Comparison of ENCODE assay signal across 9 cellular contexts in the genomic region with DNA sequence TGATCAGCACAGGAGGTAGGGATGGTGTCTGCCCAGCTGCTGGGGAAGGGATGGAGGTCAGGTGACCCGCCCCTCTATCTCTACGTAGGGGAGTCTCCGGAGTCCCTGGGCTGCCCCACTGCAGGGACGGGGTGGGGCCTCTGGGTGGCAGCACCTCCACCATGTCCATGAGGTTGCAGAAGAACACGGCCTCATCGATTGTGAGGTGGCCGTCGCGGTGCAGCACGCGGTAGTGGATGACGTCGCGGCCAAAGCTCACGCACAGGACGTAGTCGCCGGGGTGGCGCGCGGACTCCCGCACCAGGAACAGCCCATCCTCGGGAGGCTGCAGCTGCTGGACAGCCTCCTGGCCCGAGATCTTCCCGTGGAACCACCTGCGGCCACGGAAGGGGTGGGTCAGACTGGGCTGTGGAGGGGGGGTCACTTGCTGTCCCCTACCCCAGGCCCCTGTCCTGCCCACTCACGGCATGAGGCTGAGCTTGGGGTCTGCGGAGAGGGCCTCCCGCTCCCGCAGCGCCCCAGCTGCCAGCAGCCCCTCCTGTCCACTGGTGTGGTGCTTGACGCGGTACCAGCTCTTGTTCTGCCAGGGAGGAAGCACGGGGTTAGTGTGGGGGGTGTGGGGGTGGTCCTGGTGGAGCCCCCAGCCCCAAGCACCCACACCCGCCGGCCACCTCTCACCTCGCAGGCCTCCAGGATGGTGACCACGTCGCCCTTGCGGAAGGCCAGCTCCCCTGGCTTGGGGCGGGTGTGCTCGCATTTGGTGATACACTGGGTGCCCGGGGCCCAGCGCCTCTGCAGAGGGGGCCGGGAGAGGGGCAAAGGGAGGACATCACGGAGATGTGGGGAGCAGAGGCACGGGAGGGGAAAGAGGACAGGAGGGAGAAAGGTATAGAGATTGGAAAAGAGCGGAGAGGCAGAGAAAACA. TPM values are rescaled to one million over a fixed set of nuclear protein-coding genes. Genes with fewer than 3 reads are reported as not detected.
A peak's percentile ranks its signal among the peaks of the same experiment; 100 is the strongest.
DNase-seq lines count a peak whose midpoint lies in the region; ATAC-seq and TF ChIP-seq lines count a peak whose summit lies in the region.
"Had no signal": no experiment of that assay in that cellular context is flagged by ENCODE, and none has a peak within 500 bp of the region (broad histone marks: within the 10 kb centered on the region; RNA-seq: fewer than 3 reads in every experiment).

No MANE protein-coding gene starts in this region.

- ATAC-seq in left lung (peak; percentile 22), GM18907 (IDR thresholded peaks at IDR 0.05; ENCODE audit: unreplicated experiment) (no peak), HG03521 (IDR thresholded peaks at IDR 0.05; ENCODE audit: unreplicated experiment) (no peak)

- H3K27me3 ChIP-seq in left ventricle myocardium inferior (ENCODE audit: low read depth) (peaks cover 69% of the 10 kb centered on the region), left lung (peaks cover 12 to 48% of the 10 kb centered on the region in 2 donors)

- H3K4me3 ChIP-seq in left ventricle myocardium inferior = no peak overlapping the region
- H3K4me3 ChIP-seq in left lung = no peak overlapping the region

- DNase-seq in left ventricle myocardium inferior (no peak), cardiac septum (ENCODE audit: low spot score) (no peak), activated T-cell treated with anti-CD3 and anti-CD28 coated beads for 48 hours (ENCODE audit: low read depth) (peak; percentile 48), left lung (peak in 1 of 2 donors; percentile 73), SIG-M5 (lab: John Stamatoyannopoulos, UW) (no peak), NCI-H128 (lab: John Stamatoyannopoulos, UW; ENCODE audit: unreplicated experiment) (no peak)

- intact Hi-C loops in left ventricle myocardium inferior (cut with micrococcal nuclease) = no loop called here
- intact Hi-C loops in cardiac septum (cut with DNase I) = no loop called here
- intact Hi-C loops in left lung (cut with DNase I) = no loop called here

- no peak overlapping the region for H3K27ac ChIP-seq in left ventricle myocardium inferior (replicated peaks)
- H3K27ac ChIP-seq in left lung = no peak overlapping the region
- H3K27ac ChIP-seq: C4-2B had no signal

- H3K36me3 ChIP-seq in left ventricle myocardium inferior = no peaks in the 10 kb centered on the region
- H3K36me3 ChIP-seq in left lung = no peaks in the 10 kb centered on the region

- peak; percentile 49 for TF ChIP-seq CTCF in left ventricle myocardium inferior (IDR thresholded peaks at IDR 0.05; ENCODE audit: borderline replicate concordance)
- TF ChIP-seq CTCF in left lung (IDR thresholded peaks at IDR 0.05) = peak in 1 of 2 donors; percentile 49

- H3K9me3 ChIP-seq in left ventricle myocardium inferior (replicated peaks) (peaks cover 25% of the 10 kb centered on the region), left lung (peaks cover 0 to 22% of the 10 kb centered on the region in 2 donors)

- H3K4me1 ChIP-seq in left ventricle myocardium inferior (peaks cover 8% of the 10 kb centered on the region), left lung (peaks cover 0 to 21% of the 10 kb centered on the region in 2 donors)

RNA-seq across cellular contexts. Expression of gene MATK, which starts 2.3 kb away (rescaled TPM):
- total RNA-seq in left ventricle myocardium inferior (0.14 TPM), cardiac septum (0.38 TPM), left lung (1 to 10 TPM; 6.6 to 9.1 TPM)

RNA-seq across cellular contexts. Expression of gene RAX2, which starts 11.9 kb away (rescaled TPM):
- total RNA-seq in left ventricle myocardium inferior (not detected), cardiac septum (not detected), left lung (not detected)

RNA-seq across cellular contexts. Expression of gene MRPL54, which starts 21.4 kb away (rescaled TPM):
- total RNA-seq in left ventricle myocardium inferior (64.1 TPM), cardiac septum (81.4 TPM), left lung (10 to 100 TPM; 52.4 to 59.1 TPM)

RNA-seq across cellular contexts. Expression of gene APBA3, which starts 22.4 kb away (rescaled TPM):
- total RNA-seq in left ventricle myocardium inferior (14.2 TPM), cardiac septum (12.5 TPM), left lung (10 to 100 TPM; 22.1 to 24.7 TPM)
